ENCODE assay signal across 12 cellular contexts in the genomic region with DNA sequence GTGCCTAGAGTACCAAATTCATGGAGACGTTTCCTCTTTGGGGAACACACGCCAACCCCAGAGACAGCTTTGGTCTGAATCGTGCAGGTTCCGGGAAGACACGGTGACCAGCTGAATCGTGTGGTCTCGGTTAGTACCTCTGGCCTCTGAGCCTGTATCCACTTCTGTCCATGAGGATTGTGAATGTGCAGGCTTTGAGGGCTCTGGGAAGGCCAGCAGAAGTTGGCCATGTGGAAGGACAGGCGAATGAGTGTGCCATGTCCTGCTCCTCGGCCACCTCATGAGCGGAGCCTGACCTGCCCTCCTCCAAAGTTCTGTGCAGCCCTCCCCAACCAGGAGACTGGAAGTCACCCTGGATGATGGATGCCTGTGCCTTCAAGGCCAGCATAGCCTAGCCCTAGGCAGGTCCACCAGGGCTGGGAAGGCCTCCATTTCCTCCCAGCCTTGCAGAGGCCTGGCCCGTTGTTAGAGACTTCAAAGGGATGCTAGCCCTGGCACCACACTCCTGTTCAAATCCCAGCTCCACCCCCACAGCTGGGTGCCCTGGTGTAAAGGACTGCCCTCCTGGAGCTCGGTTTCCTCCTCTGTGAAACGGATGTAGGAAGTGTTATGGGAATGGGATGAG. TPM values are rescaled to one million over a fixed set of nuclear protein-coding genes. Genes with fewer than 3 reads are reported as not detected.
A peak's percentile ranks its signal among the peaks of the same experiment; 100 is the strongest.
DNase-seq lines count a peak whose midpoint lies in the region; ATAC-seq, FAIRE-seq and TF ChIP-seq lines count a peak whose summit lies in the region.
"Had no signal": no experiment of that assay in that cellular context is flagged by ENCODE, and none has a peak within 500 bp of the region (broad histone marks: within the 10 kb centered on the region; RNA-seq: fewer than 3 reads in every experiment).

No MANE protein-coding gene starts in this region.

- H2AFZ ChIP-seq in HepG2 (ENCODE audit: low read length) = peak overlapping the region; percentile 54

- no peaks in the 10 kb centered on the region for H3K36me3 ChIP-seq in HepG2 (replicated peaks in 1 of 2; ENCODE audit: control insufficient read depth in 1 of 2, insufficient read depth in 2 of 2, low read length in 2 of 2)
- no peaks in the 10 kb centered on the region for H3K36me3 ChIP-seq in small intestine (ENCODE audit: control insufficient read depth in 2 of 2, insufficient read depth in 2 of 2, low read length in 2 of 2)
- no peaks in the 10 kb centered on the region for H3K36me3 ChIP-seq in H7 (replicated peaks; ENCODE audit: control insufficient read depth, insufficient read depth, low read length)
- H3K36me3 ChIP-seq: gastroesophageal sphincter had no signal

- H3K36me3 Mint-ChIP-seq in activated CD8-positive, alpha-beta T cell treated with anti-CD3 and anti-CD28 coated beads for 36 hours (ENCODE audit: low read depth) = no peaks in the 10 kb centered on the region

- H3K9me3 ChIP-seq in HepG2 (ENCODE audit: low read length) = no peaks in the 10 kb centered on the region
- H3K9me3 ChIP-seq in small intestine (ENCODE audit: control insufficient read depth, low read depth) = no peaks in the 10 kb centered on the region
- H3K9me3 ChIP-seq: gastroesophageal sphincter had no signal

- BruUV-seq in HepG2 (replicated peaks; lab: Mats Ljungman, UMichigan) = no TSS peak

- DNase-seq in activated effector memory CD4-positive, alpha-beta T cell treated with anti-CD3 and anti-CD28 coated beads, Interleukin-2, amount 50 U/mL, for 16 hours = peak; percentile 43
- no peak for DNase-seq in activated effector memory CD4-positive, alpha-beta T cell treated with Interleukin-2 at 50 U/mL for 16 hours
- no peak for DNase-seq in activated CD8-positive, alpha-beta T cell treated with anti-CD3 and anti-CD28 coated beads for 36 hours
- DNase-seq in HepG2 (ENCODE audit: low spot score) (peak; percentile 45), small intestine (peak; percentile 47), H7 (no peak)
- DNase-seq: activated B cell treated with CpG ODN at 0.5 μM for 24 hours had no signal

- FAIRE-seq in HepG2 (lab: Jason Lieb, UNC) = no peak
- no peak for FAIRE-seq in small intestine (lab: Jason Lieb, UNC)
- FAIRE-seq: keratinocyte had no signal

- intact Hi-C loops in activated CD8-positive, alpha-beta T cell treated with anti-CD3 and anti-CD28 coated beads for 36 hours (cut with micrococcal nuclease) = no loop called here
- intact Hi-C loops in HepG2 (cut with micrococcal nuclease; ENCODE audit: unreplicated experiment) = loop anchor here (2.0 to 10.0 kb wide), 3 partner anchors 68 to 372 kb away; a partner anchor contains a TSS

- TF ChIP-seq CTCF in activated CD8-positive, alpha-beta T cell treated with anti-CD3 and anti-CD28 coated beads for 36 hours (IDR thresholded peaks at IDR 0.05) = no peak
- no peak for TF ChIP-seq CTCF in HepG2 (CRISPR knock-in tag; IDR thresholded peaks at IDR 0.05)

- no peaks in the 10 kb centered on the region for H3K9me3 Mint-ChIP-seq in activated CD8-positive, alpha-beta T cell treated with anti-CD3 and anti-CD28 coated beads for 36 hours
- H3K9me3 Mint-ChIP-seq: activated B cell treated with CpG ODN at 0.5 μM for 24 hours had no signal

- no peak overlapping the region for H3K27ac Mint-ChIP-seq in activated CD8-positive, alpha-beta T cell treated with anti-CD3 and anti-CD28 coated beads for 36 hours
- H3K27ac Mint-ChIP-seq: activated B cell treated with CpG ODN at 0.5 μM for 24 hours had no signal

- TF ChIP-seq EP300 in HepG2 (IDR thresholded peaks at IDR 0.05; ENCODE audit: low read depth in 2 of 2, low read length in 2 of 2) (no peak), HepG2 (CRISPR knock-in tag; IDR thresholded peaks at IDR 0.05; ENCODE audit: borderline replicate concordance) (no peak; the same call in 1 of the 2 replicates)

- peaks cover 26% of the 10 kb centered on the region for H3K27me3 Mint-ChIP-seq in activated CD8-positive, alpha-beta T cell treated with anti-CD3 and anti-CD28 coated beads for 36 hours

- CTCF ChIA-PET in activated CD8-positive, alpha-beta T cell treated with anti-CD3 and anti-CD28 coated beads for 36 hours (lab: Charles Lee) = interaction anchor here (0.8 to 1.0 kb wide), 2 partner anchors 80 to 81 kb away, joined by 3 read pairs; no protein-coding TSS in a partner anchor
- CTCF ChIA-PET in HepG2 (lab: Yijun Ruan, JAX; ENCODE audit: low intra/inter-chr PET ratio, low total read pairs) = interaction anchor here (1.6 to 2.7 kb wide), 3 partner anchors 26 to 371 kb away, joined by 4 to 12 read pairs (median 5); no protein-coding TSS in a partner anchor

- no peaks in the 10 kb centered on the region for H4K20me1 ChIP-seq in HepG2 (ENCODE audit: insufficient read depth, low read length)

- H3K9ac ChIP-seq in HepG2 (ENCODE audit: insufficient read depth, low read depth, low read length) = peak overlapping the region; percentile 69

- H3K27me3 ChIP-seq in HepG2 (ENCODE audit: control insufficient read depth in 1 of 2, insufficient read depth in 2 of 2, low read length in 2 of 2) (no peaks in the 10 kb centered on the region; a peak in 1 of 5 replicates), small intestine (ENCODE audit: control insufficient read depth in 2 of 2, insufficient read depth in 2 of 2, low read length in 2 of 2) (no peaks in the 10 kb centered on the region), H7 (ENCODE audit: control insufficient read depth, insufficient read depth, low read length) (peaks cover 35% of the 10 kb centered on the region)

- WGBS in HepG2 (ENCODE audit: low lambda C conversion rate) = 10% methylated on average over 13 of the region's 13 CpGs
- 60 to 77% (median 68%) methylated on average over 13 of the region's 13 CpGs for WGBS in small intestine, 3 donors

- H3K79me2 ChIP-seq in HepG2 (ENCODE audit: insufficient read depth, low read length) = no peaks in the 10 kb centered on the region

- in situ Hi-C loops in HepG2 (cut with HindIII; ENCODE audit: extremely low pct_ligation_motif_present, low pct_unique_long_range_greater_than_20kb) = loop anchor here (5.0 to 10.0 kb wide), 3 partner anchors 69 to 372 kb away; a partner anchor contains a TSS

- peak overlapping the region; percentile 56 to 75 (median 69) for H3K4me3 ChIP-seq in HepG2 (replicated peaks in 1 of 3; ENCODE audit: insufficient read depth in 1 of 3, low read depth in 2 of 3, low read length in 3 of 3)
- H3K4me3 ChIP-seq in small intestine (ENCODE audit: low read depth in 1 of 2, low read length in 2 of 2) = no peak overlapping the region
- no peak overlapping the region for H3K4me3 ChIP-seq in H7 (ENCODE audit: insufficient read depth, low read depth, low read length)

- peaks cover 60% of the 10 kb centered on the region for H3K4me1 ChIP-seq in HepG2 (ENCODE audit: insufficient read depth, low read length)
- peaks cover 3% of the 10 kb centered on the region in 2 donors for H3K4me1 ChIP-seq in small intestine (ENCODE audit: control insufficient read depth in 2 of 2, insufficient read depth in 1 of 2, low read depth in 1 of 2, low read length in 1 of 2)

- H3K4me2 ChIP-seq in HepG2 (ENCODE audit: low read depth, low read length) = peak overlapping the region; percentile 94

- H3K4me3 Mint-ChIP-seq in activated CD8-positive, alpha-beta T cell treated with anti-CD3 and anti-CD28 coated beads for 36 hours = peak overlapping the region; percentile 51

- no peak for ATAC-seq in activated CD8-positive, alpha-beta T cell treated with anti-CD3 and anti-CD28 coated beads for 36 hours
- ATAC-seq in HepG2 (peak; percentile 30), HG02885 (IDR thresholded peaks at IDR 0.05; ENCODE audit: poor library complexity, unreplicated experiment) (no peak), GM19455 (IDR thresholded peaks at IDR 0.05; ENCODE audit: unreplicated experiment) (no peak)
- ATAC-seq: gastroesophageal sphincter had no signal

- H3K27ac ChIP-seq in HepG2 (ENCODE audit: extremely low read length, insufficient read depth, low read length) (peak overlapping the region; percentile 68), small intestine (ENCODE audit: low read depth in 1 of 2, low read length in 1 of 2) (peak overlapping the region in 1 of 2 donors; percentile 12)

- POLR2A ChIA-PET in activated CD8-positive, alpha-beta T cell treated with anti-CD3 and anti-CD28 coated beads for 36 hours (lab: Charles Lee) = no interaction called here
- POLR2A ChIA-PET in HepG2 (lab: Yijun Ruan, JAX) = interaction anchor here (1.6 kb wide), 1 partner anchor 139 kb away, joined by 6 read pairs; no protein-coding TSS in a partner anchor

- no peak; the same call in 1 of the 2 replicates for TF ChIP-seq RAD21 in HepG2 (CRISPR knock-in tag; IDR thresholded peaks at IDR 0.05)

- peaks cover 2% of the 10 kb centered on the region for H3K4me1 Mint-ChIP-seq in activated CD8-positive, alpha-beta T cell treated with anti-CD3 and anti-CD28 coated beads for 36 hours (ENCODE audit: low read depth)

- TF ChIP-seq POLR2A in HepG2 (IDR thresholded peaks at IDR 0.05; ENCODE audit: insufficient read depth in 1 of 2, low read depth in 2 of 2, low read length in 2 of 2) = no peak

RNA-seq across cellular contexts. Expression of a gene that starts 1.7 kb away (rescaled TPM):
- total RNA-seq in activated CD8-positive, alpha-beta T cell treated with anti-CD3 and anti-CD28 coated beads for 36 hours = 1 to 10 TPM; 1.8 to 2.2 TPM
- total RNA-seq in HepG2 (2016; rRNA removed; fragmentation: Illumina TruSeq; extraction: Trizol) = 2.9 and 4.7 TPM in 2 replicates
- total RNA-seq in HepG2 (2016; cell fraction: cytosol; rRNA removed; fragmentation: Illumina TruSeq; extraction: Trizol; ENCODE audit: low read depth) = 3.3 and 3.9 TPM in 2 replicates
- 2.5 and 4.3 TPM in 2 replicates for total RNA-seq in HepG2 (2016; cell fraction: insoluble cytoplasmic fraction; rRNA removed; fragmentation: Illumina TruSeq; extraction: Trizol)
- total RNA-seq in HepG2 (2016; cell fraction: membrane; rRNA removed; fragmentation: Illumina TruSeq; extraction: Trizol) = 4.5 and 5.1 TPM in 2 replicates
- 3.5 and 6.3 TPM in 2 replicates for total RNA-seq in HepG2 (2016; cell fraction: nucleus; rRNA removed; fragmentation: Illumina TruSeq; extraction: Trizol)
- polyA plus RNA-seq in HepG2 (2011; rRNA removed) = 18.4 and 25.0 TPM in 2 replicates
- polyA plus RNA-seq in HepG2 (2011; cell fraction: cytosol; rRNA removed) = 10.2 and 16.1 TPM in 2 replicates
- 136 and 155 TPM in 2 replicates for polyA plus RNA-seq in HepG2 (2011; cell fraction: nucleus; rRNA removed)
- polyA plus RNA-seq in HepG2 (2012) = 12.7 and 14.7 TPM in 2 replicates
- 3.3 and 4.2 TPM in 2 replicates for polyA plus RNA-seq in HepG2 (2016; cell fraction: cytosol; fragmentation: Illumina TruSeq; extraction: Trizol; ENCODE audit: low read depth)
- 2.6 and 2.9 TPM in 2 replicates for polyA plus RNA-seq in HepG2 (2016; cell fraction: insoluble cytoplasmic fraction; fragmentation: Illumina TruSeq; extraction: Trizol; ENCODE audit: low read depth)
- polyA plus RNA-seq in HepG2 (2016; cell fraction: membrane; fragmentation: Illumina TruSeq; extraction: Trizol; ENCODE audit: low read depth) = 4.2 and 5.6 TPM in 2 replicates
- polyA plus RNA-seq in HepG2 (2016; cell fraction: nucleus; fragmentation: Illumina TruSeq; extraction: Trizol; ENCODE audit: insufficient read depth, low read depth) = 11.6 and 13.1 TPM in 2 replicates
- 11.3 TPM in 1 of 2 replicates, not detected in the other for polyA minus RNA-seq in HepG2 (2011; rRNA and poly(A)+ RNA removed; ENCODE audit: low replicate concordance)
- 5.0 and 6.8 TPM in 2 replicates for polyA minus RNA-seq in HepG2 (2011; cell fraction: cytosol; rRNA and poly(A)+ RNA removed)
- polyA minus RNA-seq in HepG2 (2011; cell fraction: nucleus; rRNA and poly(A)+ RNA removed) = 12.4 and 13.4 TPM in 2 replicates
- 10 to 100 TPM; 10.5 to 68.7 (median 17.6) TPM for polyA plus RNA-seq in small intestine
- 4.1 and 5.9 TPM in 2 replicates for total RNA-seq in H7 (2014; rRNA removed; shearing (Covaris generic))

RNA-seq across cellular contexts. Expression of a gene that starts 16.8 kb away (rescaled TPM):
- total RNA-seq in activated CD8-positive, alpha-beta T cell treated with anti-CD3 and anti-CD28 coated beads for 36 hours = not detected
- 0.20 TPM in 2 replicates for total RNA-seq in HepG2 (2016; rRNA removed; fragmentation: Illumina TruSeq; extraction: Trizol)
- 0.18 TPM in 1 of 2 replicates, not detected in the other for total RNA-seq in HepG2 (2016; cell fraction: cytosol; rRNA removed; fragmentation: Illumina TruSeq; extraction: Trizol; ENCODE audit: low read depth)
- total RNA-seq in HepG2 (2016; cell fraction: insoluble cytoplasmic fraction; rRNA removed; fragmentation: Illumina TruSeq; extraction: Trizol) = 0.18 and 0.19 TPM in 2 replicates
- 0.31 and 0.34 TPM in 2 replicates for total RNA-seq in HepG2 (2016; cell fraction: membrane; rRNA removed; fragmentation: Illumina TruSeq; extraction: Trizol)
- not detected in 2 replicates for total RNA-seq in HepG2 (2016; cell fraction: nucleus; rRNA removed; fragmentation: Illumina TruSeq; extraction: Trizol)
- 0.91 and 1.2 TPM in 2 replicates for polyA plus RNA-seq in HepG2 (2011; rRNA removed)
- polyA plus RNA-seq in HepG2 (2011; cell fraction: cytosol; rRNA removed) = 0.55 and 0.68 TPM in 2 replicates
- 1.9 and 2.2 TPM in 2 replicates for polyA plus RNA-seq in HepG2 (2011; cell fraction: nucleus; rRNA removed)
- 0.51 and 1.0 TPM in 2 replicates for polyA plus RNA-seq in HepG2 (2012)
- 0.15 and 0.26 TPM in 2 replicates for polyA plus RNA-seq in HepG2 (2016; cell fraction: cytosol; fragmentation: Illumina TruSeq; extraction: Trizol; ENCODE audit: low read depth)
- polyA plus RNA-seq in HepG2 (2016; cell fraction: insoluble cytoplasmic fraction; fragmentation: Illumina TruSeq; extraction: Trizol; ENCODE audit: low read depth) = 0.14 and 0.45 TPM in 2 replicates
- 0.18 and 0.36 TPM in 2 replicates for polyA plus RNA-seq in HepG2 (2016; cell fraction: membrane; fragmentation: Illumina TruSeq; extraction: Trizol; ENCODE audit: low read depth)
- polyA plus RNA-seq in HepG2 (2016; cell fraction: nucleus; fragmentation: Illumina TruSeq; extraction: Trizol; ENCODE audit: insufficient read depth, low read depth) = not detected in 2 replicates
- 0.14 TPM in 1 of 2 replicates, not detected in the other for polyA minus RNA-seq in HepG2 (2011; rRNA and poly(A)+ RNA removed; ENCODE audit: low replicate concordance)
- not detected in 2 replicates for polyA minus RNA-seq in HepG2 (2011; cell fraction: cytosol; rRNA and poly(A)+ RNA removed)
- 0.77 and 0.87 TPM in 2 replicates for polyA minus RNA-seq in HepG2 (2011; cell fraction: nucleus; rRNA and poly(A)+ RNA removed)
- under 1 TPM in 2 of 3 donors, not detected in 1; 0.67 to 0.81 TPM for polyA plus RNA-seq in small intestine
- total RNA-seq in H7 (2014; rRNA removed; shearing (Covaris generic)) = 0.26 TPM in 1 of 2 replicates, not detected in the other
- total RNA-seq: activated B cell treated with CpG ODN at 0.5 μM for 24 hours had no signal
- polyA plus RNA-seq: keratinocyte had no signal

RNA-seq across cellular contexts. Expression of a gene that starts 39.4 kb away (rescaled TPM):
- total RNA-seq in activated CD8-positive, alpha-beta T cell treated with anti-CD3 and anti-CD28 coated beads for 36 hours = under 1 TPM; 0.18 to 0.25 TPM
- not detected in 2 replicates for total RNA-seq in HepG2 (2016; rRNA removed; fragmentation: Illumina TruSeq; extraction: Trizol)
- total RNA-seq in HepG2 (2016; cell fraction: cytosol; rRNA removed; fragmentation: Illumina TruSeq; extraction: Trizol; ENCODE audit: low read depth) = not detected in 2 replicates
- not detected in 2 replicates for total RNA-seq in HepG2 (2016; cell fraction: insoluble cytoplasmic fraction; rRNA removed; fragmentation: Illumina TruSeq; extraction: Trizol)
- total RNA-seq in HepG2 (2016; cell fraction: membrane; rRNA removed; fragmentation: Illumina TruSeq; extraction: Trizol) = not detected in 2 replicates
- total RNA-seq in HepG2 (2016; cell fraction: nucleus; rRNA removed; fragmentation: Illumina TruSeq; extraction: Trizol) = not detected in 2 replicates
- not detected in 2 replicates for polyA plus RNA-seq in HepG2 (2011; rRNA removed)
- not detected in 2 replicates for polyA plus RNA-seq in HepG2 (2011; cell fraction: cytosol; rRNA removed)
- polyA plus RNA-seq in HepG2 (2011; cell fraction: nucleus; rRNA removed) = not detected in 2 replicates
- polyA plus RNA-seq in HepG2 (2012) = not detected in 2 replicates
- not detected in 2 replicates for polyA plus RNA-seq in HepG2 (2016; cell fraction: cytosol; fragmentation: Illumina TruSeq; extraction: Trizol; ENCODE audit: low read depth)
- polyA plus RNA-seq in HepG2 (2016; cell fraction: insoluble cytoplasmic fraction; fragmentation: Illumina TruSeq; extraction: Trizol; ENCODE audit: low read depth) = not detected in 2 replicates
- not detected in 2 replicates for polyA plus RNA-seq in HepG2 (2016; cell fraction: membrane; fragmentation: Illumina TruSeq; extraction: Trizol; ENCODE audit: low read depth)
- polyA plus RNA-seq in HepG2 (2016; cell fraction: nucleus; fragmentation: Illumina TruSeq; extraction: Trizol; ENCODE audit: insufficient read depth, low read depth) = not detected in 2 replicates
- polyA minus RNA-seq in HepG2 (2011; rRNA and poly(A)+ RNA removed; ENCODE audit: low replicate concordance) = not detected in 2 replicates
- polyA minus RNA-seq in HepG2 (2011; cell fraction: cytosol; rRNA and poly(A)+ RNA removed) = not detected in 2 replicates
- not detected in 2 replicates for polyA minus RNA-seq in HepG2 (2011; cell fraction: nucleus; rRNA and poly(A)+ RNA removed)
- not detected for polyA plus RNA-seq in small intestine
- not detected in 2 replicates for total RNA-seq in H7 (2014; rRNA removed; shearing (Covaris generic))
- total RNA-seq: activated B cell treated with CpG ODN at 0.5 μM for 24 hours, gastroesophageal sphincter had no signal
- polyA plus RNA-seq: keratinocyte, thymus had no signal

Comparison
In these comparisons a context has a peak if more than half of its experiments do, and no peak if none do; other contexts are left out.
1. DNase-seq: peak in activated effector memory CD4-positive, alpha-beta T cell treated with anti-CD3 and anti-CD28 coated beads, Interleukin-2, amount 50 U/mL, for 16 hours (single experiment), HepG2 (single experiment) and small intestine (single experiment); none in activated effector memory CD4-positive, alpha-beta T cell treated with Interleukin-2 at 50 U/mL for 16 hours (single experiment), activated CD8-positive, alpha-beta T cell treated with anti-CD3 and anti-CD28 coated beads for 36 hours (single experiment) and H7 (single experiment).
2. H3K4me3 ChIP-seq: peak in HepG2 (3 of 3); none in small intestine (0 of 2) and H7 (single experiment).